ENCODE assay signal across 12 cellular contexts in the genomic region with DNA sequence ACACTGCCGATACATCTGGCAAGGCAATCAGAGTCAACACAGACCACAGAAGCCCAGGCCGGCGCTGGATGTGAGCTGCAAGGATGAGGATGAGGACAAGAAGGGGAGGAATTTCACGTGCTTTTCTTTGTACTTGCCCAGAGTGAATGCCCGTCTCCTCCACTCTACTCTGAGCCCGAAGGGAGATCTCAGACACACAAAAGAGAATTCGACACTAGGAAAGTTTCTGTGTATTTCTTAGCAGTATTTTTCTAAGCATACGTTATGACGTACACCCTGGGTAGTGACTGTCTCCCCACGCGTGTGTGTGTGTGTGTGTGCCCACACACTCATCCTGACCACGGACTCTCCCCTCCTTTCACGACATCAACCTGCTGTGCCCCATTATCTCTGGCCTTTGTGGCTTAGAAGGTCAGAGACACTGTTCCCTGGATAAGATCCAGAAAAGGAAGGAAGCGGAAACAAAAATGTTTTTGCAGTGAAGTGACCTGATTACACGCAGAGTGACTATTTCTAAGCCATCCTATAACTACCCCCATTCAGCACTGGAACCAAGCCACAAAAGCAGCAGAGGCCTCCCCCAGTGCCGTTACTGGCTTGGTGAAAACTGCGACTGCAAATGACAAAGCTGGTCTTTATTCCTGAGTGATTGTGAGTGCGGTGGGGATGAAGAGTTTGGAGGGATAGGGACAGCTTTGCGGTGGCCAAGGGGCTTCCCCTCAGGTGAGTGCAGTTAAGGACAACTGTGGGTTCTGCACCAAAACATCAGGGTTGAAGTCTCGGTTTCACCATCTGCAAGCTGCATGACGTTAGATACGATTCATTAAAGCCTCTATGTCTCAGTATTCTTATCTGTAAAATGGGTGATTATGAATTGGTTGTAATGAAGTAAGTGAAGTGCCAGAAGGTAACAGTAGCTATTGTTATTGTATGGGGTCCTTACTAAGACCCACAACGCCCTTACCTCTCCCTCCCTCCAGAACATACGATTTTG.
A peak's percentile ranks its signal among the peaks of the same experiment; 100 is the strongest.
DNase-seq lines count a peak whose midpoint lies in the region; ATAC-seq lines count a peak whose summit lies in the region.
"Had no signal": no experiment of that assay in that cellular context is flagged by ENCODE, and none has a peak within 500 bp of the region (broad histone marks: within the 10 kb centered on the region; RNA-seq: fewer than 3 reads in every experiment).

No MANE protein-coding gene starts in this region.

- H3K9ac ChIP-seq in adipocyte (ENCODE audit: low read length), result peak overlapping the region; percentile 74

- H3K4me3 Mint-ChIP-seq in activated CD4-positive, alpha-beta memory T cell treated with anti-CD3 and anti-CD28 coated beads for 36 hours, result no peak overlapping the region
- H3K4me3 Mint-ChIP-seq: central memory CD8-positive, alpha-beta T cell had no signal

- no peaks in the 10 kb centered on the region for H3K36me3 Mint-ChIP-seq in activated CD4-positive, alpha-beta memory T cell treated with anti-CD3 and anti-CD28 coated beads for 36 hours

- H3K4me1 Mint-ChIP-seq in activated CD4-positive, alpha-beta memory T cell treated with anti-CD3 and anti-CD28 coated beads for 36 hours (ENCODE audit: low read depth), result peaks cover 2% of the 10 kb centered on the region

- no peaks in the 10 kb centered on the region for H3K9me3 Mint-ChIP-seq in activated CD4-positive, alpha-beta memory T cell treated with anti-CD3 and anti-CD28 coated beads for 36 hours
- H3K9me3 Mint-ChIP-seq: central memory CD8-positive, alpha-beta T cell had no signal

- H3K27me3 Mint-ChIP-seq in activated CD4-positive, alpha-beta memory T cell treated with anti-CD3 and anti-CD28 coated beads for 36 hours, result peaks cover 8% of the 10 kb centered on the region

- no peak overlapping the region for H3K27ac Mint-ChIP-seq in activated CD4-positive, alpha-beta memory T cell treated with anti-CD3 and anti-CD28 coated beads for 36 hours

- DNase-seq in EL, result peak; percentile 84
- DNase-seq in adipocyte (ENCODE audit: low read depth), result peak; percentile 79
- DNase-seq in Right ventricle myocardium superior, result peak; percentile 51
- peak; percentile 62 for DNase-seq in retina
- no peak for DNase-seq in activated gamma-delta T cell (lab: John Stamatoyannopoulos, UW)
- no peak for DNase-seq in activated CD4-positive, alpha-beta memory T cell treated with anti-CD3 and anti-CD28 coated beads for 36 hours
- DNase-seq in NCI-H510A treated with DMSO at 0.1 percent for 48 hours (lab: John Stamatoyannopoulos, UW), result no peak
- no peak for DNase-seq in NCI-H774 (lab: John Stamatoyannopoulos, UW)
- DNase-seq: DMS79, NCI-H1092, Peyer's patch had no signal

- no peak overlapping the region for H3K4me3 ChIP-seq in adipocyte (ENCODE audit: low read length)
- H3K4me3 ChIP-seq: Peyer's patch had no signal

- CTCF ChIA-PET in activated CD4-positive, alpha-beta memory T cell treated with anti-CD3 and anti-CD28 coated beads for 36 hours (lab: Charles Lee), result interaction anchor here (1.2 kb wide), 1 partner anchor 54 kb away, joined by 4 read pairs; no protein-coding TSS in a partner anchor

- no peaks in the 10 kb centered on the region for H3K27me3 ChIP-seq in adipocyte (replicated peaks; ENCODE audit: control insufficient read depth, insufficient read depth, low read length)
- H3K27me3 ChIP-seq: Peyer's patch had no signal

- intact Hi-C loops in Right ventricle myocardium superior (cut with DNase I), result no loop called here
- intact Hi-C loops in activated CD4-positive, alpha-beta memory T cell treated with anti-CD3 and anti-CD28 coated beads for 36 hours (cut with micrococcal nuclease), result no loop called here

- H3K9me3 ChIP-seq in adipocyte (ENCODE audit: control insufficient read depth, low read length), result peaks cover 7% of the 10 kb centered on the region
- H3K9me3 ChIP-seq: Peyer's patch had no signal

- POLR2A ChIA-PET in activated CD4-positive, alpha-beta memory T cell treated with anti-CD3 and anti-CD28 coated beads for 36 hours (lab: Charles Lee), result no interaction called here

- ATAC-seq in Right ventricle myocardium superior (ENCODE audit: poor library complexity), result peak; percentile 43

- no peaks in the 10 kb centered on the region for H3K36me3 ChIP-seq in adipocyte (ENCODE audit: control insufficient read depth, insufficient read depth, low read length, severe bottlenecking)
- H3K36me3 ChIP-seq: Peyer's patch had no signal

- H3K4me1 ChIP-seq in adipocyte (ENCODE audit: control insufficient read depth, insufficient read depth, low read length), result peaks cover 64% of the 10 kb centered on the region

Comparison
In these comparisons a context has a peak if more than half of its experiments do, and no peak if none do; other contexts are left out.
1. DNase-seq: peak in EL (single experiment), adipocyte (single experiment), Right ventricle myocardium superior (single experiment) and retina (single experiment); none in activated gamma-delta T cell (single experiment), activated CD4-positive, alpha-beta memory T cell treated with anti-CD3 and anti-CD28 coated beads for 36 hours (single experiment), NCI-H510A treated with DMSO at 0.1 percent for 48 hours (single experiment) and NCI-H774 (single experiment).